Comparison of ENCODE assay signal across 8 cellular contexts in the genomic region with DNA sequence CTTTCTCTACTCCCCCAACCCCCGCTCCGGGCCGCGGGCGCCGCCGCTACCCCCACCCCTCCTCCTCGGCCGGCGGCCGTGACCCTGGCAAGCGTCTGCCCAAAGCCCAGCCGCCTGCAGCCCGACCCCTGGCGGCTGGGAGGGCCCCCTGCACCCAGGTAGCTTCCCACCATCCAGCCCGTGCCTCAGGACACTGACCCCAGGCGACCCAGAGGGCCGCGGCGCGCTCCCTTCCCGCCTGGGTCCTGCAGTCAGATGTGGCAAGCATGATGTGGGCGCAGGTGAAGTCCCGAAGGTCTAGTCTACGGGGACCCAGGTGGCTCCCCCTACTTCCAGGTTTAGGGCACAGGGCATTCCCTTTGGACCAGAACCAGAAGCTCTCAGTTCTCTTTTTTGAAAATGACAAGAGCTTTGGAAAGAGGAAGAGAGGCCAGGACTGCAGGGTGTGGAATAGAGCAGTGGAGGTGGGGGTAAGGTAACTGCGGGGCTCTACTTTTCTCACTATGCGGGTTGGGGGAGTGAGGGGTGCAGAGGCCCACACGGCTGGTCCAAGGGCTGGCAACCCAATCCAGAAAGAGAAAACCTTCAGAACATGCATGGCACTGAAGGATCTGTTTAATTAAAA. TPM values are rescaled to one million over a fixed set of nuclear protein-coding genes. Genes with fewer than 3 reads are reported as not detected.
DNase-seq lines count a peak whose midpoint lies in the region; ATAC-seq and TF ChIP-seq lines count a peak whose summit lies in the region.

A gene with protein sequence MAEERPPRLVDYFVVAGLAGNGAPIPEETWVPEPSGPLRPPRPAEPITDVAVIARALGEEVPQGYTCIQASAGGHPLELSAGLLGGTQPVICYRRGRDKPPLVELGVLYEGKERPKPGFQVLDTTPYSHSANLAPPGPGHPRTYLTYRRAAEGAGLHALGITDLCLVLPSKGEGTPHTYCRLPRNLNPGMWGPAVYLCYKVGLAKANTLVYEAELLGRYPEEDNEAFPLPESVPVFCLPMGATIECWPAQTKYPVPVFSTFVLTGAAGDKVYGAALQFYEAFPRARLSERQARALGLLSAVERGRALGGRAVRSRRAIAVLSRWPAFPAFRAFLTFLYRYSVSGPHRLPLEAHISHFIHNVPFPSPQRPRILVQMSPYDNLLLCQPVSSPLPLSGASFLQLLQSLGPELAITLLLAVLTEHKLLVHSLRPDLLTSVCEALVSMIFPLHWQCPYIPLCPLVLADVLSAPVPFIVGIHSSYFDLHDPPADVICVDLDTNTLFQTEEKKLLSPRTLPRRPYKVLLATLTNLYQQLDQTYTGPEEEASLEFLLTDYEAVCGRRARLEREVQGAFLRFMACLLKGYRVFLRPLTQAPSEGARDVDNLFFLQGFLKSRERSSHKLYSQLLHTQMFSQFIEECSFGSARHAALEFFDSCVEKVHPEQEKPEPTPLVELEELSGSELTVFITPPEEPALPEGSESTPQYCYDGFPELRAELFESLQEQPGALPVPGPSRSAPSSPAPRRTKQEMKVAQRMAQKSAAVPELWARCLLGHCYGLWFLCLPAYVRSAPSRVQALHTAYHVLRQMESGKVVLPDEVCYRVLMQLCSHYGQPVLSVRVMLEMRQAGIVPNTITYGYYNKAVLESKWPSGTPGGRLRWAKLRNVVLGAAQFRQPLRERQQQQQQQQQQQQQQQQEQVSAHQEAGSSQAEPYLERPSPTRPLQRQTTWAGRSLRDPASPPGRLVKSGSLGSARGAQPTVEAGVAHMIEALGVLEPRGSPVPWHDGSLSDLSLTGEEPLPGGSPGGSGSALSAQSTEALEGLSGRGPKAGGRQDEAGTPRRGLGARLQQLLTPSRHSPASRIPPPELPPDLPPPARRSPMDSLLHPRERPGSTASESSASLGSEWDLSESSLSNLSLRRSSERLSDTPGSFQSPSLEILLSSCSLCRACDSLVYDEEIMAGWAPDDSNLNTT (N-terminal part only) (minus strand): TSS at position 97 of the 625 bp plus-strand sequence. CDS start 2,344 bp downstream, outside the sequence.

- H3K4me2 ChIP-seq in OCI-LY1 (ENCODE audit: low read length): peak within 1 kb of the TSS; percentile 86

- in situ Hi-C loops in Caki2 (cut with HindIII; ENCODE audit: low pct_unique_long_range_greater_than_20kb, low sequenced_read_pairs): no loop called here

- no peak for TF ChIP-seq POLR2A in erythroblast (IDR thresholded peaks at IDR 0.05; ENCODE audit: low read length)

- H3K27me3 ChIP-seq in OCI-LY1 (ENCODE audit: insufficient read depth, low read length): no peaks in the 10 kb centered on the region
- H3K27me3 ChIP-seq in mucosa of stomach (ENCODE audit: control insufficient read depth, insufficient read depth, low read length): no peaks in the 10 kb centered on the region

- no peaks in the 10 kb centered on the region for H3K9me2 ChIP-seq in OCI-LY1 (ENCODE audit: low read depth, low read length)

- H3K9me3 ChIP-seq in OCI-LY1 (ENCODE audit: low read length) (no peaks in the 10 kb centered on the region), mucosa of stomach (ENCODE audit: control insufficient read depth, low read length) (no peaks in the 10 kb centered on the region)

- peaks cover 4% of the 10 kb centered on the region; the same call in 1 of the 2 replicates for H3F3A ChIP-seq in OCI-LY1 (ENCODE audit: insufficient read depth, low read length)

- ATAC-seq in GM19468 (IDR thresholded peaks at IDR 0.05; ENCODE audit: extremely low read depth, unreplicated experiment): peak; percentile 30

- H3K36me3 ChIP-seq in OCI-LY1 (ENCODE audit: insufficient read depth, low read length): peaks cover 56% of the 10 kb centered on the region
- peaks cover 9% of the 10 kb centered on the region for H3K36me3 ChIP-seq in mucosa of stomach (ENCODE audit: control insufficient read depth, insufficient read depth, low read length)

- peaks cover 7% of the 10 kb centered on the region; the same call in 1 of the 2 replicates for H3K79me2 ChIP-seq in OCI-LY1 (ENCODE audit: insufficient read depth, low read length)

- DNase-seq in Caki2 (ENCODE audit: low read depth): peak; percentile 73
- DNase-seq in HPDE6-E6E7 (ENCODE audit: extremely low spot score): peak; percentile 95
- peak; percentile 78 for DNase-seq in activated T-cell treated with anti-CD3 and anti-CD28 coated beads, Interleukin-2, amount 50 U/mL, for 1 hour
- DNase-seq in erythroblast (lab: John Stamatoyannopoulos, UW): peak; percentile 87 to 92
- DNase-seq in stimulated activated CD8-positive, alpha-beta memory T cell treated with anti-CD3 and anti-CD28 coated beads, Interleukin-7, amount 100 ng/mL, for 48 hours (ENCODE audit: extremely low read depth in 1 of 2, low read depth in 1 of 2): peak; percentile 54 to 59

- H4K20me1 ChIP-seq in OCI-LY1 (ENCODE audit: insufficient read depth, low read length): no peaks in the 10 kb centered on the region

- TF ChIP-seq CTCF in OCI-LY1 (IDR thresholded peaks at IDR 0.05; ENCODE audit: low read length): peak; percentile 82

- peak within 1 kb of the TSS; percentile 82 for H3K4me3 ChIP-seq in OCI-LY1 (ENCODE audit: low read depth, low read length, poor library complexity, severe bottlenecking)
- H3K4me3 ChIP-seq in mucosa of stomach (ENCODE audit: low read length): peak within 1 kb of the TSS; percentile 91

- H2AFZ ChIP-seq in OCI-LY1 (ENCODE audit: low read length): no peak within 1 kb of the TSS

- H3K4me1 ChIP-seq in OCI-LY1 (ENCODE audit: insufficient read depth, low read length, severe bottlenecking) (peaks cover 18% of the 10 kb centered on the region), mucosa of stomach (ENCODE audit: control insufficient read depth, insufficient read depth, low read length) (peaks cover 19% of the 10 kb centered on the region)

- peak within 1 kb of the TSS; percentile 96 for H3K9ac ChIP-seq in OCI-LY1 (ENCODE audit: low read length)
- peak within 1 kb of the TSS; percentile 92 for H3K9ac ChIP-seq in mucosa of stomach (ENCODE audit: low read length)

- H3K27ac ChIP-seq in OCI-LY1 (ENCODE audit: low read depth, low read length, poor library complexity, severe bottlenecking): peak within 1 kb of the TSS; percentile 89

RNA-seq across cellular contexts. Expression of the gene that starts here (rescaled TPM):
- 5.5 and 7.7 TPM in 2 replicates for total RNA-seq in Caki2 (2014; rRNA removed; shearing (Covaris generic); ENCODE audit: low replicate concordance)

Comparison
In these comparisons a context has a peak if more than half of its experiments do, and no peak if none do; other contexts are left out.
1. Peak in every context shown above with its lines: DNase-seq, ATAC-seq, H3K4me3 ChIP-seq and H3K27ac ChIP-seq.